Comparison of ENCODE assay signal across 12 cellular contexts in genomic region chr12:46401703-46402102, GRCh38. TPM values are rescaled to one million over a fixed set of nuclear protein-coding genes. Genes with fewer than 3 reads are reported as not detected.
DNase-seq lines count a peak whose midpoint lies in the region; ATAC-seq, FAIRE-seq and TF ChIP-seq lines count a peak whose summit lies in the region.
"Had no signal": no experiment of that assay in that cellular context is flagged by ENCODE, and none has a peak within 500 bp of the region (broad histone marks: within the 10 kb centered on the region; RNA-seq: fewer than 3 reads in every experiment).

No MANE protein-coding gene starts in this region.

- H3K27me3 ChIP-seq in GM23338 (ENCODE audit: insufficient read depth) (no peaks in the 10 kb centered on the region), heart right ventricle (no peaks in the 10 kb centered on the region), sigmoid colon (no peaks in the 10 kb centered on the region), small intestine (ENCODE audit: control insufficient read depth in 2 of 2, insufficient read depth in 2 of 2, low read length in 2 of 2) (no peaks in the 10 kb centered on the region)

- no peak overlapping the region for H3K4me3 Mint-ChIP-seq in GM23338
- H3K4me3 Mint-ChIP-seq: stimulated activated memory B cell treated with anti-CD40 and anti-IgM and Interleukin-4, amounts not matched to agents 10 μg/mL and 1 μg/mL and 100 μg/mL, for 72 hours had no signal

- H3K4me1 Mint-ChIP-seq in GM23338: peaks cover 33% of the 10 kb centered on the region

- no peak overlapping the region for H3K27ac Mint-ChIP-seq in GM23338
- H3K27ac Mint-ChIP-seq: stimulated activated memory B cell treated with anti-CD40 and anti-IgM and Interleukin-4, amounts not matched to agents 10 μg/mL and 1 μg/mL and 100 μg/mL, for 72 hours had no signal

- H3K9me2 ChIP-seq in GM23338 (ENCODE audit: insufficient read depth): no peaks in the 10 kb centered on the region

- TF ChIP-seq CTCF in GM23338 (conservative IDR thresholded peaks at IDR 0.05; ENCODE audit: low read depth in 2 of 2) (peak; percentile 34 to 41), astrocyte of the cerebellum (IDR thresholded peaks at IDR 0.05; ENCODE audit: low read depth, low read length, missing control alignments) (peak; percentile 17), heart right ventricle (IDR thresholded peaks at IDR 0.05) (peak in 7 of 9 donors; percentile 18 to 45 (median 37)), sigmoid colon (IDR thresholded peaks at IDR 0.05) (peak in 3 of 4 experiments; percentile 27 to 51 (median 36))

- no peaks in the 10 kb centered on the region for H3F3A ChIP-seq in GM23338 (replicated peaks; ENCODE audit: low read depth)

- no peaks in the 10 kb centered on the region for H4K20me1 ChIP-seq in GM23338 (replicated peaks; ENCODE audit: insufficient read depth)

- no peaks in the 10 kb centered on the region for H3K27me3 Mint-ChIP-seq in GM23338 (ENCODE audit: insufficient read depth, low read depth, poor library complexity)
- H3K27me3 Mint-ChIP-seq: stimulated activated memory B cell treated with anti-CD40 and anti-IgM and Interleukin-4, amounts not matched to agents 10 μg/mL and 1 μg/mL and 100 μg/mL, for 72 hours had no signal

- no peak overlapping the region for H2AFZ ChIP-seq in GM23338

- FAIRE-seq in small intestine (lab: Jason Lieb, UNC): no peak

- H3K4me3 ChIP-seq in GM23338: no peak overlapping the region
- no peak overlapping the region for H3K4me3 ChIP-seq in astrocyte of the cerebellum (ENCODE audit: low read depth, low read length)
- H3K4me3 ChIP-seq in heart right ventricle: no peak overlapping the region
- no peak overlapping the region for H3K4me3 ChIP-seq in sigmoid colon
- no peak overlapping the region for H3K4me3 ChIP-seq in small intestine (ENCODE audit: low read depth in 1 of 2, low read length in 2 of 2)

- ATAC-seq in GM23338: peak; percentile 70
- peak in 7 of 8 donors; percentile 30 to 80 (median 46) for ATAC-seq in heart right ventricle
- no peak for ATAC-seq in GM18873 (IDR thresholded peaks at IDR 0.05; ENCODE audit: low FRiP score, unreplicated experiment)
- ATAC-seq: stimulated activated memory B cell treated with anti-CD40 and anti-IgM and Interleukin-4, amounts not matched to agents 10 μg/mL and 1 μg/mL and 100 μg/mL, for 72 hours had no signal

- TF ChIP-seq POLR2A in sigmoid colon (IDR thresholded peaks at IDR 0.05): no peak

- H3K9me3 ChIP-seq in heart right ventricle (no peaks in the 10 kb centered on the region), sigmoid colon (no peaks in the 10 kb centered on the region), small intestine (ENCODE audit: control insufficient read depth, low read depth) (no peaks in the 10 kb centered on the region)

- TF ChIP-seq EP300 in sigmoid colon (IDR thresholded peaks at IDR 0.05): no peak

- intact Hi-C loops in heart right ventricle (cut with DNase I): no loop called here
- intact Hi-C loops in sigmoid colon (cut with DNase I): loop anchor here (5.0 kb wide), 1 partner anchor 156 kb away; no protein-coding TSS in a partner anchor

- H3K4me1 ChIP-seq in GM23338 (ENCODE audit: insufficient read depth) (peaks cover 26% of the 10 kb centered on the region), heart right ventricle (peaks cover 3 to 40% (median 20%) of the 10 kb centered on the region in 9 donors), sigmoid colon (peaks cover 0 to 49% (median 41%) of the 10 kb centered on the region in 4 donors), small intestine (ENCODE audit: control insufficient read depth in 2 of 2, insufficient read depth in 1 of 2, low read depth in 1 of 2, low read length in 1 of 2) (peaks cover 0 to 3% of the 10 kb centered on the region in 2 donors)

- DNase-seq in GM23338 (ENCODE audit: low spot score): peak; percentile 52
- DNase-seq in astrocyte of the cerebellum (ENCODE audit: low read depth): no peak
- DNase-seq in heart right ventricle: peak in 1 of 2 donors; percentile 31
- DNase-seq in sigmoid colon: no peak
- no peak for DNase-seq in small intestine
- DNase-seq in activated naive CD4-positive, alpha-beta T cell treated with Interleukin-2 at 50 U/mL for 16 hours: no peak
- no peak for DNase-seq in NK-92 treated with Interleukin-12 subunit alpha and Interleukin-12 subunit beta, amount 100 ng/mL, for 24 hours (lab: John Stamatoyannopoulos, UW)
- DNase-seq: cerebellar nuclear complex, DMS79 treated with DMSO at 0.1 percent for 48 hours, NCI-H2171 had no signal

- H3K27ac ChIP-seq in GM23338 (ENCODE audit: low read depth): no peak overlapping the region
- peak overlapping the region in 2 of 10 donors; percentile 8 to 24 for H3K27ac ChIP-seq in heart right ventricle
- peak overlapping the region in 3 of 4 donors; percentile 69 to 81 (median 76) for H3K27ac ChIP-seq in sigmoid colon
- H3K27ac ChIP-seq in small intestine (ENCODE audit: low read depth in 1 of 2, low read length in 1 of 2): no peak overlapping the region

- no peak overlapping the region for H3K4me2 ChIP-seq in GM23338

- peaks cover 49% of the 10 kb centered on the region for H3K36me3 Mint-ChIP-seq in GM23338 (ENCODE audit: low read depth)

- H3K36me3 ChIP-seq in GM23338 (ENCODE audit: insufficient read depth) (peaks cover 4% of the 10 kb centered on the region; the same call in 1 of the 2 replicates), heart right ventricle (no peaks in the 10 kb centered on the region), sigmoid colon (no peaks in the 10 kb centered on the region), small intestine (ENCODE audit: control insufficient read depth in 2 of 2, insufficient read depth in 2 of 2, low read length in 2 of 2) (no peaks in the 10 kb centered on the region)

- WGBS in heart right ventricle, 2 donors: 41 to 44% methylated on average over 4 of the region's 4 CpGs
- WGBS in sigmoid colon, 2 donors: 30 to 51% methylated on average over 4 of the region's 4 CpGs
- 51 to 73% (median 71%) methylated on average over 4 of the region's 4 CpGs for WGBS in small intestine, 3 donors

- in situ Hi-C loops in astrocyte of the cerebellum (cut with HindIII; ENCODE audit: low sequenced_read_pairs): no loop called here

- H3K79me2 ChIP-seq in GM23338 (replicated peaks; ENCODE audit: insufficient read depth): no peaks in the 10 kb centered on the region

- peaks cover 35% of the 10 kb centered on the region for H3K9me3 Mint-ChIP-seq in GM23338

TF ChIP-seq in GM23338, 12 proteins besides CTCF, POLR2A, EP300 and RAD21 (continues in another document):
- TF ChIP-seq ZNF114 (CRISPR knock-in tag; IDR thresholded peaks at IDR 0.05): no peak
- no peak for TF ChIP-seq ETS1 (IDR thresholded peaks at IDR 0.05)
- no peak for TF ChIP-seq POLR2AphosphoS5 (IDR thresholded peaks at IDR 0.05; ENCODE audit: low read depth)
- TF ChIP-seq JUNB (IDR thresholded peaks at IDR 0.05; ENCODE audit: unreplicated experiment): no peak
- TF ChIP-seq EZH2phosphoT487 (IDR thresholded peaks at IDR 0.05; ENCODE audit: unreplicated experiment): no peak
- no peak for TF ChIP-seq STAT1 (IDR thresholded peaks at IDR 0.05; ENCODE audit: unreplicated experiment)
- TF ChIP-seq NANOG (IDR thresholded peaks at IDR 0.05; ENCODE audit: borderline replicate concordance): no peak
- no peak for TF ChIP-seq ZNF331 (CRISPR knock-in tag; IDR thresholded peaks at IDR 0.05; ENCODE audit: low read depth)
- no peak for TF ChIP-seq CREB1 (CRISPR knock-in tag; IDR thresholded peaks at IDR 0.05; ENCODE audit: low read depth)
- TF ChIP-seq EZH2 (IDR thresholded peaks at IDR 0.05; ENCODE audit: low read depth, unreplicated experiment): no peak

RNA-seq across cellular contexts. Expression of gene SLC38A2, which starts 29.1 kb away (rescaled TPM):
- 665 and 718 TPM in 2 replicates for total RNA-seq in GM23338 (2014; rRNA removed; shearing (Covaris generic))
- polyA plus RNA-seq in GM23338 (2016; fragmentation: Nextera tagmentation; extraction: Ambion mirVana): 168 and 181 TPM in 2 replicates
- 100 to 1,000 TPM in 8 of 10 donors, 10 to 100 TPM in 2; 82.1 to 203 (median 110) TPM for total RNA-seq in heart right ventricle
- 10 to 100 TPM; 65.3 to 90.0 TPM for polyA plus RNA-seq in heart right ventricle
- 100 to 1,000 TPM; 234 to 299 (median 263) TPM for total RNA-seq in sigmoid colon
- 10 to 100 TPM; 17.6 to 69.4 (median 19.2) TPM for polyA plus RNA-seq in sigmoid colon
- polyA plus RNA-seq in small intestine: 10 to 100 TPM; 27.8 to 69.4 (median 32.9) TPM

Comparison
In these comparisons a context has a peak if more than half of its experiments do, and no peak if none do; other contexts are left out.
1. H3K27ac ChIP-seq: peak in sigmoid colon (3 of 4); none in GM23338 (single experiment) and small intestine (0 of 2).
2. Peak in every context shown above with its lines, with median percentiles within 50 percentile points of each other: CTCF ChIP-seq.